In genomic region chrX:14497184-14497666, GRCh38 we compare ENCODE assay signal across 8 cellular contexts. TPM values are rescaled to one million over a fixed set of nuclear protein-coding genes. Genes with fewer than 3 reads are reported as not detected.
DNase-seq lines count a peak whose midpoint lies in the region; ATAC-seq and TF ChIP-seq lines count a peak whose summit lies in the region.
"Had no signal": no experiment of that assay in that cellular context is flagged by ENCODE, and none has a peak within 500 bp of the region (broad histone marks: within the 10 kb centered on the region; RNA-seq: fewer than 3 reads in every experiment).

No MANE protein-coding gene starts in this region.

- H3K4me3 ChIP-seq in GM12875 (ENCODE audit: low read depth, low read length) (peak overlapping the region; percentile 6), mammary epithelial cell (replicated peaks in 1 of 3; ENCODE audit: insufficient read depth in 1 of 3, low read depth in 2 of 3, low read length in 3 of 3) (no peak overlapping the region), rectal smooth muscle tissue (ENCODE audit: low read length) (peak overlapping the region; percentile 14)

- peaks cover 3% of the 10 kb centered on the region for H3K27me3 ChIP-seq in mammary epithelial cell (ENCODE audit: insufficient read depth, low read length)
- no peaks in the 10 kb centered on the region for H3K27me3 ChIP-seq in rectal smooth muscle tissue (ENCODE audit: control insufficient read depth, insufficient read depth, low read length)

- no peaks in the 10 kb centered on the region for H3K79me2 ChIP-seq in mammary epithelial cell (ENCODE audit: insufficient read depth, low read length)

- no peaks in the 10 kb centered on the region for H4K20me1 ChIP-seq in mammary epithelial cell (ENCODE audit: insufficient read depth, low read length)

- H3K9me3 ChIP-seq in mammary epithelial cell (replicated peaks; ENCODE audit: insufficient read depth, low read length) = no peaks in the 10 kb centered on the region

- H2AFZ ChIP-seq in mammary epithelial cell (ENCODE audit: low read depth, low read length) = peak overlapping the region; percentile 60

- intact Hi-C loops in mammary epithelial cell (cut with micrococcal nuclease) = no loop called here

- in situ Hi-C loops in KBM-7 (cut with MboI; ENCODE audit: low pct_unique_long_range_greater_than_20kb, low sequenced_read_pairs) = no loop called here
- in situ Hi-C loops in mammary epithelial cell (cut with MboI; ENCODE audit: low sequenced_read_pairs in 2 of 2) = no loop called here

- dilution Hi-C loops in mammary epithelial cell (cut with HindIII; ENCODE audit: low sequenced_read_pairs) = no loop called here

- DNase-seq in KBM-7 (peak; percentile 20), mammary epithelial cell (no peak), HK-2 (ENCODE audit: unreplicated experiment) (no peak), SK-N-DZ (ENCODE audit: low spot score) (no peak)

- H3K27ac ChIP-seq in mammary epithelial cell (ENCODE audit: insufficient read depth, low read depth, low read length) = no peak overlapping the region
- H3K27ac ChIP-seq in rectal smooth muscle tissue (ENCODE audit: low read depth, low read length) = peak overlapping the region; percentile 16
- H3K27ac ChIP-seq: VCaP had no signal

- 31% methylated on average over 4 of the region's 4 CpGs for WGBS in mammary epithelial cell (ENCODE audit: low coverage, missing lambda C conversion rate)

- peak overlapping the region; percentile 25 for H3K4me2 ChIP-seq in mammary epithelial cell (ENCODE audit: insufficient read depth, low read depth, low read length)

- H3K36me3 ChIP-seq in mammary epithelial cell (ENCODE audit: insufficient read depth, low read length) (no peaks in the 10 kb centered on the region), rectal smooth muscle tissue (ENCODE audit: control insufficient read depth, insufficient read depth, low read length) (no peaks in the 10 kb centered on the region)

- CTCF ChIA-PET in mammary epithelial cell (lab: Charles Lee; ENCODE audit: low non-redundant PET) = interaction anchor here (0.6 kb wide), 1 partner anchor 178 kb away, joined by 4 read pairs; no protein-coding TSS in a partner anchor

- H3K4me1 ChIP-seq in mammary epithelial cell (ENCODE audit: insufficient read depth, low read length) (no peaks in the 10 kb centered on the region), rectal smooth muscle tissue (ENCODE audit: control insufficient read depth, insufficient read depth, low read length) (peaks cover 2% of the 10 kb centered on the region)

- BruUV-seq in mammary epithelial cell (replicated peaks; lab: Mats Ljungman, UMichigan) = no TSS peak

- ATAC-seq in GM21360 (IDR thresholded peaks at IDR 0.05; ENCODE audit: unreplicated experiment) = peak; percentile 70

- no peak overlapping the region for H3K9ac ChIP-seq in mammary epithelial cell (ENCODE audit: insufficient read depth, low read length)
- no peak overlapping the region for H3K9ac ChIP-seq in rectal smooth muscle tissue (ENCODE audit: low read length)

- TF ChIP-seq CTCF in GM12875 (IDR thresholded peaks at IDR 0.05; ENCODE audit: borderline replicate concordance, insufficient read depth, low read depth, low read length) (no peak), mammary epithelial cell (conservative IDR thresholded peaks at IDR 0.05 in 1 of 2, IDR thresholded peaks at IDR 0.05 in 1 of 2; ENCODE audit: extremely low read depth in 1 of 2, insufficient read depth in 1 of 2, low read depth in 1 of 2, low read length in 2 of 2) (no peak)

RNA-seq across cellular contexts. Expression of gene GLRA2, which starts 32.1 kb away (rescaled TPM):
- total RNA-seq in mammary epithelial cell = not detected
- not detected for polyA plus RNA-seq in mammary epithelial cell
- not detected for polyA minus RNA-seq in mammary epithelial cell
- polyA plus RNA-seq in SK-N-DZ (2014; cell fraction: cytosol; rRNA removed) = not detected in 2 replicates
- polyA plus RNA-seq in SK-N-DZ (2014; cell fraction: nucleus; rRNA removed) = not detected in 2 replicates

Comparison
In these comparisons a context has a peak if more than half of its experiments do, and no peak if none do; other contexts are left out.
1. H3K4me3 ChIP-seq: peak in GM12875 (single experiment) and rectal smooth muscle tissue (single experiment); none in mammary epithelial cell (0 of 3).